Comparison of ENCODE assay signal across 8 cellular contexts in genomic region chr18:11908182-11909080, GRCh38. TPM values are rescaled to one million over a fixed set of nuclear protein-coding genes. Genes with fewer than 3 reads are reported as not detected.
DNase-seq lines count a peak whose midpoint lies in the region; ATAC-seq, FAIRE-seq and TF ChIP-seq lines count a peak whose summit lies in the region.

Gene MPPE1 (minus strand): TSS chr18:11908317. CDS start chr18:11897264, 11,053 bp downstream.

- H3K9me3 ChIP-seq in BLaER1 (no peaks in the 10 kb centered on the region), right lobe of liver (no peaks in the 10 kb centered on the region)

- H3K4me1 ChIP-seq in BLaER1 = peaks cover 10% of the 10 kb centered on the region; the same call in 1 of the 2 replicates
- H3K4me1 ChIP-seq in right lobe of liver = peaks cover 0 to 26% (median 12%) of the 10 kb centered on the region in 4 donors

- TF ChIP-seq POLR2A in right lobe of liver (IDR thresholded peaks at IDR 0.05) = peak; percentile 98

- H4K20me1 ChIP-seq in BLaER1 = no peaks in the 10 kb centered on the region

- DNase-seq in GM19239 (ENCODE audit: insufficient read length, low spot score) (peak; percentile 83), NCI-H748 (lab: John Stamatoyannopoulos, UW; ENCODE audit: unreplicated experiment) (peak; percentile 93), dermis blood vessel endothelial cell (peak; percentile 84), right lobe of liver (peak; percentile 93 to 95 (median 93))
- DNase-seq in activated CD4-positive, alpha-beta T cell treated with anti-CD3 and anti-CD28 coated beads, Interleukin-2, amount 50 U/mL, for 4 hours = peak; percentile 71 to 75
- peak; percentile 81 to 85 for DNase-seq in stimulated activated CD4-positive, alpha-beta T cell treated with anti-CD3 and anti-CD28 coated beads, Interleukin-4, amount 100 ng/mL, for 4 hours

- ATAC-seq in HG03442 (IDR thresholded peaks at IDR 0.05; ENCODE audit: unreplicated experiment) = peak; percentile 87
- peak; percentile 87 to 97 (median 94) for ATAC-seq in right lobe of liver

- intact Hi-C loops in right lobe of liver (cut with DNase I) = no loop called here

- FAIRE-seq in GM19239 (lab: Jason Lieb, UNC) = peak; percentile 88

- H3K36me3 ChIP-seq in BLaER1 (peaks cover 14% of the 10 kb centered on the region; the same call in 1 of the 2 replicates), right lobe of liver (peaks cover 0 to 9% (median 0%) of the 10 kb centered on the region in 4 donors)

- H3K27ac ChIP-seq in BLaER1 = peak within 1 kb of the TSS; percentile 91
- peak within 1 kb of the TSS; percentile 99 to 100 (median 100) for H3K27ac ChIP-seq in right lobe of liver

- H3K4me3 ChIP-seq in BLaER1 (peak within 1 kb of the TSS; percentile 77), right lobe of liver (peak within 1 kb of the TSS; percentile 76 to 91 (median 78))

- WGBS in right lobe of liver (ENCODE audit: insufficient coverage, low coverage, low lambda C conversion rate, missing lambda C conversion rate) = 0% methylated on average over 39 of the region's 110 CpGs

- peak within 1 kb of the TSS; percentile 86 for H3K9ac ChIP-seq in BLaER1

- peak within 1 kb of the TSS; percentile 87 for H3K4me2 ChIP-seq in BLaER1

- no peak for TF ChIP-seq CTCF in right lobe of liver (IDR thresholded peaks at IDR 0.05)

- H3K27me3 ChIP-seq in BLaER1 = no peaks in the 10 kb centered on the region
- no peaks in the 10 kb centered on the region for H3K27me3 ChIP-seq in right lobe of liver

RNA-seq across cellular contexts. Expression of gene MPPE1, which starts in this region (rescaled TPM):
- 14.6 and 15.6 TPM in 2 replicates for total RNA-seq in dermis blood vessel endothelial cell
- total RNA-seq in right lobe of liver = 10 to 100 TPM; 23.2 to 40.9 (median 30.7) TPM

Comparison
In these comparisons a context has a peak if more than half of its experiments do, and no peak if none do; other contexts are left out.
1. Peak in every context shown above with its lines: DNase-seq, ATAC-seq, H3K4me3 ChIP-seq and H3K27ac ChIP-seq.